In genomic region chr6:36547646-36548400, GRCh38 we compare ENCODE assay signal across 8 cellular contexts. TPM values are rescaled to one million over a fixed set of nuclear protein-coding genes. Genes with fewer than 3 reads are reported as not detected.
A peak's percentile ranks its signal among the peaks of the same experiment; 100 is the strongest.
DNase-seq lines count a peak whose midpoint lies in the region; ATAC-seq and TF ChIP-seq lines count a peak whose summit lies in the region.

No MANE protein-coding gene starts in this region.

- H3K9me3 Mint-ChIP-seq in CD8-positive, alpha-beta T cell = no peaks in the 10 kb centered on the region
- H3K9me3 Mint-ChIP-seq in neural crest cell = no peaks in the 10 kb centered on the region

- POLR2A ChIA-PET in CD8-positive, alpha-beta T cell (lab: Charles Lee) = interaction anchor here (1.0 to 2.2 kb wide), 4 partner anchors 12 to 106 kb away, joined by 3 to 5 read pairs (median 4); partner anchors contain the start of gene SRSF3

- H3K27ac Mint-ChIP-seq in CD8-positive, alpha-beta T cell = peak overlapping the region; percentile 99
- no peak overlapping the region for H3K27ac Mint-ChIP-seq in neural crest cell (ENCODE audit: unreplicated experiment)

- H3K4me3 Mint-ChIP-seq in CD8-positive, alpha-beta T cell = peak overlapping the region; percentile 99
- peak overlapping the region; percentile 96 for H3K4me3 Mint-ChIP-seq in neural crest cell

- H3K4me1 Mint-ChIP-seq in CD8-positive, alpha-beta T cell (ENCODE audit: low read depth) = peaks cover 47% of the 10 kb centered on the region
- H3K4me1 Mint-ChIP-seq in neural crest cell = peaks cover 26% of the 10 kb centered on the region

- H3K9me3 ChIP-seq in CD8-positive, alpha-beta T cell (ENCODE audit: low read length) = no peaks in the 10 kb centered on the region
- H3K9me3 ChIP-seq in colonic mucosa = no peaks in the 10 kb centered on the region

- H3K27me3 ChIP-seq in CD8-positive, alpha-beta T cell (ENCODE audit: insufficient read depth, low read length) = no peaks in the 10 kb centered on the region
- no peaks in the 10 kb centered on the region for H3K27me3 ChIP-seq in colonic mucosa

- ATAC-seq in CD8-positive, alpha-beta T cell = peak; percentile 4

- H3K4me1 ChIP-seq in CD8-positive, alpha-beta T cell (ENCODE audit: insufficient read depth, low read length) = peaks cover 25% of the 10 kb centered on the region
- no peaks in the 10 kb centered on the region for H3K4me1 ChIP-seq in colonic mucosa

- H3K27ac ChIP-seq in CD8-positive, alpha-beta T cell (ENCODE audit: low read depth, low read length) = peak overlapping the region; percentile 94
- H3K27ac ChIP-seq in colonic mucosa = peak overlapping the region; percentile 95

- TF ChIP-seq CTCF in CD8-positive, alpha-beta T cell (IDR thresholded peaks at IDR 0.05) = no peak
- TF ChIP-seq CTCF in colonic mucosa (IDR thresholded peaks at IDR 0.05) (no peak), neural crest cell (conservative IDR thresholded peaks at IDR 0.05) (no peak)

- intact Hi-C loops in CD8-positive, alpha-beta T cell (cut with DNase I, micrococcal nuclease) = loop anchor here (1.0 to 5.0 kb wide), 6 partner anchors 46 to 134 kb away; partner anchors contain the start of genes KCTD20 (in 2 of the 2), PXT1 (in 2 of the 2) and SRSF3 (in 1 of the 2)
- intact Hi-C loops in colonic mucosa (cut with DNase I) = loop anchor here (5.0 kb wide), 1 partner anchor 44 kb away; the partner anchor contains the start of gene SRSF3

- no peaks in the 10 kb centered on the region for H3K36me3 ChIP-seq in CD8-positive, alpha-beta T cell (ENCODE audit: insufficient read depth, low read length)
- no peaks in the 10 kb centered on the region for H3K36me3 ChIP-seq in colonic mucosa

- H3K36me3 Mint-ChIP-seq in CD8-positive, alpha-beta T cell = peaks cover 26% of the 10 kb centered on the region
- H3K36me3 Mint-ChIP-seq in neural crest cell (ENCODE audit: low read depth) = peaks cover 2% of the 10 kb centered on the region

- CTCF ChIA-PET in CD8-positive, alpha-beta T cell (lab: Charles Lee) = interaction anchor here (0.8 to 1.8 kb wide), 4 partner anchors 12 to 124 kb away, joined by 3 to 6 read pairs (median 4); partner anchors contain the start of gene SRSF3

- H3K9ac ChIP-seq in colonic mucosa (ENCODE audit: low read depth in 2 of 2, low read length in 2 of 2) = peak overlapping the region in 1 of 2 donors; percentile 98

- H3K4me3 ChIP-seq in CD8-positive, alpha-beta T cell (ENCODE audit: low read depth, low read length) = peak overlapping the region; percentile 82
- peak overlapping the region; percentile 80 for H3K4me3 ChIP-seq in colonic mucosa

- H3K27me3 Mint-ChIP-seq in CD8-positive, alpha-beta T cell (ENCODE audit: low read depth) = no peaks in the 10 kb centered on the region
- no peaks in the 10 kb centered on the region for H3K27me3 Mint-ChIP-seq in neural crest cell (ENCODE audit: low read depth)

- DNase-seq in CD8-positive, alpha-beta T cell = peak in 1 of 7 experiments; percentile 50
- DNase-seq in NCI-H748 (lab: John Stamatoyannopoulos, UW; ENCODE audit: unreplicated experiment) (peak; percentile 87), colonic mucosa (no peak), neural crest cell (ENCODE audit: low read depth, low spot score) (no peak), hippocampal formation (lab: John Stamatoyannopoulos, UW) (no peak), activated gamma-delta T cell (lab: John Stamatoyannopoulos, UW) (no peak), NOMO-1 (lab: John Stamatoyannopoulos, UW; ENCODE audit: unreplicated experiment in 2 of 2) (no peak), NCI-H1436 (lab: John Stamatoyannopoulos, UW) (no peak)

RNA-seq across cellular contexts. Expression of gene STK38, which starts 0.5 kb away (rescaled TPM):
- total RNA-seq in CD8-positive, alpha-beta T cell = 10 to 100 TPM; 37.6 to 38.7 TPM
- total RNA-seq in colonic mucosa (10 to 100 TPM; 55.9 to 83.4 TPM), neural crest cell (26.8 and 27.7 TPM in 2 replicates)

RNA-seq across cellular contexts. Expression of gene SRSF3, which starts 46.3 kb away (rescaled TPM):
- total RNA-seq in CD8-positive, alpha-beta T cell = 100 to 1,000 TPM; 620 to 627 TPM
- total RNA-seq in colonic mucosa (100 to 1,000 TPM; 252 to 372 TPM), neural crest cell (611 and 636 TPM in 2 replicates)
